Comparison of ENCODE assay signal across 8 cellular contexts in genomic region chr20:50815162-50815989, GRCh38. TPM values are rescaled to one million over a fixed set of nuclear protein-coding genes. Genes with fewer than 3 reads are reported as not detected.
A peak's percentile ranks its signal among the peaks of the same experiment; 100 is the strongest.
DNase-seq lines count a peak whose midpoint lies in the region; ATAC-seq and TF ChIP-seq lines count a peak whose summit lies in the region.

No MANE protein-coding gene starts in this region.

- peaks cover 28% of the 10 kb centered on the region for H3K4me1 Mint-ChIP-seq in activated CD4-positive, alpha-beta T cell treated with anti-CD3 and anti-CD28 coated beads for 36 hours
- H3K4me1 Mint-ChIP-seq in activated T-cell treated with anti-CD3 and anti-CD28 coated beads, Interleukin-2, amount 50 U/mL, for 72 hours (ENCODE audit: low read depth): peaks cover 49% of the 10 kb centered on the region

- CTCF ChIA-PET in activated CD4-positive, alpha-beta T cell treated with anti-CD3 and anti-CD28 coated beads for 36 hours (lab: Charles Lee): interaction anchor here (1.1 to 1.4 kb wide), 2 partner anchors 21 kb away, joined by 3 read pairs; partner anchors contain the start of gene BCAS4
- CTCF ChIA-PET in HEK293T (lab: Yijun Ruan, JAX): no interaction called here

- no peaks in the 10 kb centered on the region for H3K27me3 Mint-ChIP-seq in activated CD4-positive, alpha-beta T cell treated with anti-CD3 and anti-CD28 coated beads for 36 hours
- no peaks in the 10 kb centered on the region for H3K27me3 Mint-ChIP-seq in activated T-cell treated with anti-CD3 and anti-CD28 coated beads, Interleukin-2, amount 50 U/mL, for 72 hours (ENCODE audit: low read depth)

- no peaks in the 10 kb centered on the region for H3K9me3 Mint-ChIP-seq in activated CD4-positive, alpha-beta T cell treated with anti-CD3 and anti-CD28 coated beads for 36 hours (ENCODE audit: low read depth)
- no peaks in the 10 kb centered on the region for H3K9me3 Mint-ChIP-seq in activated T-cell treated with anti-CD3 and anti-CD28 coated beads, Interleukin-2, amount 50 U/mL, for 72 hours

- H3K4me3 Mint-ChIP-seq in activated CD4-positive, alpha-beta T cell treated with anti-CD3 and anti-CD28 coated beads for 36 hours: peak overlapping the region; percentile 60
- peak overlapping the region; percentile 87 to 92 for H3K4me3 Mint-ChIP-seq in activated T-cell treated with anti-CD3 and anti-CD28 coated beads, Interleukin-2, amount 50 U/mL, for 72 hours

- peak; percentile 60 for ATAC-seq in activated CD4-positive, alpha-beta T cell treated with anti-CD3 and anti-CD28 coated beads for 36 hours
- peak; percentile 32 for ATAC-seq in HG03108 (IDR thresholded peaks at IDR 0.05; ENCODE audit: unreplicated experiment)
- peak; percentile 29 for ATAC-seq in activated T-cell treated with anti-CD3 and anti-CD28 coated beads, Interleukin-2, amount 50 U/mL, for 72 hours (replicated peaks in 1 of 2)

- peaks cover 14% of the 10 kb centered on the region for H3K36me3 Mint-ChIP-seq in activated CD4-positive, alpha-beta T cell treated with anti-CD3 and anti-CD28 coated beads for 36 hours (ENCODE audit: low read depth)
- H3K36me3 Mint-ChIP-seq in activated T-cell treated with anti-CD3 and anti-CD28 coated beads, Interleukin-2, amount 50 U/mL, for 72 hours (ENCODE audit: insufficient read depth in 2 of 2): peaks cover 2 to 6% of the 10 kb centered on the region in 2 donors

- POLR2A ChIA-PET in activated CD4-positive, alpha-beta T cell treated with anti-CD3 and anti-CD28 coated beads for 36 hours (lab: Charles Lee): no interaction called here
- POLR2A ChIA-PET in HEK293T (lab: Yijun Ruan, JAX): no interaction called here

- intact Hi-C loops in activated CD4-positive, alpha-beta T cell treated with anti-CD3 and anti-CD28 coated beads for 36 hours (cut with DNase I, micrococcal nuclease): loop anchor here (5.0 kb wide), 1 partner anchor 97 kb away; no protein-coding TSS in a partner anchor

- peak; percentile 57 for DNase-seq in activated CD4-positive, alpha-beta T cell treated with anti-CD3 and anti-CD28 coated beads for 36 hours
- no peak for DNase-seq in activated CD4-positive, alpha-beta T cell treated with anti-CD3 and anti-CD28 coated beads for 4 hours
- DNase-seq in activated T-cell treated with anti-CD3 and anti-CD28 coated beads, Interleukin-2, amount 50 U/mL, for 72 hours: peak; percentile 16 to 18
- DNase-seq in non-pigmented ciliary epithelial cell (ENCODE audit: low read depth) (peak; percentile 60), NCI-H524 (lab: John Stamatoyannopoulos, UW) (no peak), occipital lobe (lab: John Stamatoyannopoulos, UW) (no peak), HEK293T (ENCODE audit: extremely low spot score) (no peak)

- peak overlapping the region; percentile 71 for H3K27ac Mint-ChIP-seq in activated CD4-positive, alpha-beta T cell treated with anti-CD3 and anti-CD28 coated beads for 36 hours
- H3K27ac Mint-ChIP-seq in activated T-cell treated with anti-CD3 and anti-CD28 coated beads, Interleukin-2, amount 50 U/mL, for 72 hours: peak overlapping the region; percentile 83

TF ChIP-seq in HEK293T, 16 proteins besides CTCF, POLR2A, EP300 and RAD21:
- TF ChIP-seq HDGF (IDR thresholded peaks at IDR 0.05; ENCODE audit: borderline replicate concordance): no peak
- TF ChIP-seq PKNOX1 (IDR thresholded peaks at IDR 0.05): no peak
- no peak for TF ChIP-seq ARNT (IDR thresholded peaks at IDR 0.05)
- TF ChIP-seq FOXA1 (IDR thresholded peaks at IDR 0.05): no peak
- no peak for TF ChIP-seq SP1 (IDR thresholded peaks at IDR 0.05)
- no peak for TF ChIP-seq SUZ12 (IDR thresholded peaks at IDR 0.05)
- TF ChIP-seq NFRKB (IDR thresholded peaks at IDR 0.05): no peak
- no peak for TF ChIP-seq ZNF384 (IDR thresholded peaks at IDR 0.05)
- TF ChIP-seq FOXK2 (IDR thresholded peaks at IDR 0.05): no peak

RNA-seq across cellular contexts. Expression of gene BCAS4, which starts 20.5 kb away (rescaled TPM):
- 10 to 100 TPM; 11.6 to 17.0 TPM for total RNA-seq in activated CD4-positive, alpha-beta T cell treated with anti-CD3 and anti-CD28 coated beads for 36 hours
- total RNA-seq in activated T-cell treated with anti-CD3 and anti-CD28 coated beads, Interleukin-2, amount 50 U/mL, for 72 hours: 10 to 100 TPM; 13.6 to 26.7 TPM
- 9.8 TPM for total RNA-seq in occipital lobe

Comparison
In these comparisons a context has a peak if more than half of its experiments do, and no peak if none do; other contexts are left out.
1. DNase-seq: peak in activated CD4-positive, alpha-beta T cell treated with anti-CD3 and anti-CD28 coated beads for 36 hours (single experiment), activated T-cell treated with anti-CD3 and anti-CD28 coated beads, Interleukin-2, amount 50 U/mL, for 72 hours (2 of 2) and non-pigmented ciliary epithelial cell (single experiment); none in activated CD4-positive, alpha-beta T cell treated with anti-CD3 and anti-CD28 coated beads for 4 hours (0 of 2), NCI-H524 (0 of 2), occipital lobe (single experiment) and HEK293T (single experiment).
2. Peak in every context shown above with its lines, with median percentiles within 50 percentile points of each other: ATAC-seq.